Comparison of ENCODE assay signal across 31 cellular contexts in the genomic region with DNA sequence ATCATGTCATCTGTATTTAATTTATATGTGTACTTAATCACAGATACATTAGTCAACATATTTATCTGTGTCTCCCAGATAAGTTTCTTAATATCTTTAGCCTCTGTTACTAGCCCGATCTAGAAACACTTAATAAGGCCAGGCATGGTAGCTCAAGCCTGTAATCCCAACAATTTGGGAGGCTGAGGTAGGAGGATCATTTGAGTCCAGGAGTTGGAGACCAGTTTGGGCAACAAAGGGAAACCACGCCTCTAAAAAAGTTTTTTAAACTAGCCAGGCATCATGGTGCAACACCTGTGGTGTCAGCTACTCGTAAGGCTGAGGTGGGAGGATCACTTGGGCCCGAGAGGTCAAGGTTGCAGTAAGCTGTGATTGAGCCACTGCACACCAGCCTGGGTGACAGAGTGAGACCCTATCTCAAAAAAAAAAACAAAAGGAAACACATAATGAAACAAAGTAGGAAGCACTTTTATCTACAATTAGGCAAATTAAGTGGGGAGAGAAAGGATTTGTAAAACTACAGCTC.
"Had no signal": no experiment of that assay in that cellular context is flagged by ENCODE, and none has a peak within 500 bp of the region (broad histone marks: within the 10 kb centered on the region; RNA-seq: fewer than 3 reads in every experiment).

No MANE protein-coding gene starts in this region.

- H3K4me1 ChIP-seq: adrenal gland, body of pancreas, esophagus muscularis mucosa, gastrocnemius medialis had no signal

- H3K9me3 ChIP-seq: adrenal gland, body of pancreas, esophagus muscularis mucosa, gastrocnemius medialis, heart left ventricle had no signal

- H3K4me3 ChIP-seq: adrenal gland, body of pancreas, esophagus muscularis mucosa, gastrocnemius medialis, heart left ventricle had no signal

- H3K27me3 ChIP-seq: adrenal gland, body of pancreas, esophagus muscularis mucosa, foreskin keratinocyte, gastrocnemius medialis, heart left ventricle had no signal

- H3K27me3 Mint-ChIP-seq: activated CD8-positive, alpha-beta T cell treated with anti-CD3 and anti-CD28 coated beads for 36 hours; activated naive CD8-positive, alpha-beta T cell treated with anti-CD3 and anti-CD28 coated beads for 36 hours; activated naive CD8-positive, alpha-beta T cell treated with anti-CD3 and anti-CD28 coated beads, Interleukin-2, amount 50 U/mL, for 24 hours; T-helper 17 cell had no signal

- H3K27ac Mint-ChIP-seq: activated CD8-positive, alpha-beta T cell treated with anti-CD3 and anti-CD28 coated beads for 36 hours; activated naive CD8-positive, alpha-beta T cell treated with anti-CD3 and anti-CD28 coated beads for 36 hours; activated naive CD8-positive, alpha-beta T cell treated with anti-CD3 and anti-CD28 coated beads, Interleukin-2, amount 50 U/mL, for 24 hours; T-helper 17 cell; T-helper 2 cell treated with Interferon-gamma antibody and Interleukin-4, amounts not matched to agents 5 μg/mL and 100 μg/mL, for 36 hours had no signal

- DNase-seq: activated CD4-positive, alpha-beta T cell treated with anti-CD3 and anti-CD28 coated beads for 4 hours; activated CD4-positive, alpha-beta T cell treated with anti-CD3 and anti-CD28 coated beads, Interleukin-2, amount 50 U/mL, for 1 hour; activated CD4-positive, alpha-beta T cell treated with anti-CD3 and anti-CD28 coated beads, Interleukin-2, amount 50 U/mL, for 48 hours; activated CD4-positive, CD25-positive, alpha-beta regulatory T cell; activated CD4-positive, CD25-positive, alpha-beta regulatory T cell treated with anti-CD3 and anti-CD28 coated beads, Interleukin-2, amount 50 U/mL, for 72 hours; activated CD8-positive, alpha-beta memory T cell treated with anti-CD3 and anti-CD28 coated beads for 24 hours; activated CD8-positive, alpha-beta T cell treated with anti-CD3 and anti-CD28 coated beads for 36 hours; activated gamma-delta T cell; activated naive CD4-positive, alpha-beta T cell; activated naive CD4-positive, alpha-beta T cell treated with anti-CD3 and anti-CD28 coated beads, Interleukin-2, amount 50 U/mL, for 16 hours; activated naive CD8-positive, alpha-beta T cell treated with anti-CD3 and anti-CD28 coated beads for 36 hours; activated naive CD8-positive, alpha-beta T cell treated with anti-CD3 and anti-CD28 coated beads, Interleukin-2, amount 50 U/mL, for 24 hours; activated T-cell treated with anti-CD3 and anti-CD28 coated beads, Interleukin-2, amount 50 U/mL, for 1 hour; activated T-cell treated with anti-CD3 and anti-CD28 coated beads, Interleukin-2, amount 50 U/mL, for 48 hours; adrenal gland; amygdala; aorta; body of pancreas; caudate nucleus; effector memory CD4-positive, alpha-beta T cell; erythroblast; foreskin keratinocyte; gastrocnemius medialis; glutamatergic neuron; heart left ventricle; T-helper 1 cell; T-helper 17 cell; T1000; WERI-Rb-1 had no signal

- H3K9me3 Mint-ChIP-seq: activated CD8-positive, alpha-beta T cell treated with anti-CD3 and anti-CD28 coated beads for 36 hours; activated naive CD8-positive, alpha-beta T cell treated with anti-CD3 and anti-CD28 coated beads for 36 hours; activated naive CD8-positive, alpha-beta T cell treated with anti-CD3 and anti-CD28 coated beads, Interleukin-2, amount 50 U/mL, for 24 hours; T-helper 2 cell treated with Interferon-gamma antibody and Interleukin-4, amounts not matched to agents 5 μg/mL and 100 μg/mL, for 36 hours had no signal

- H3K27ac ChIP-seq: adrenal gland, body of pancreas, esophagus muscularis mucosa, foreskin keratinocyte, gastrocnemius medialis, heart left ventricle, WERI-Rb-1 had no signal

- H3K4me3 Mint-ChIP-seq: activated CD8-positive, alpha-beta T cell treated with anti-CD3 and anti-CD28 coated beads for 36 hours; activated naive CD8-positive, alpha-beta T cell treated with anti-CD3 and anti-CD28 coated beads for 36 hours; activated naive CD8-positive, alpha-beta T cell treated with anti-CD3 and anti-CD28 coated beads, Interleukin-2, amount 50 U/mL, for 24 hours; T-helper 17 cell; T-helper 2 cell treated with Interferon-gamma antibody and Interleukin-4, amounts not matched to agents 5 μg/mL and 100 μg/mL, for 36 hours had no signal

- H3K36me3 ChIP-seq: adrenal gland, gastrocnemius medialis had no signal
